Comparison of ENCODE assay signal across 17 cellular contexts in genomic region chr6:152598858-152599537, GRCh38. TPM values are rescaled to one million over a fixed set of nuclear protein-coding genes. Genes with fewer than 3 reads are reported as not detected.
DNase-seq lines count a peak whose midpoint lies in the region; ATAC-seq and TF ChIP-seq lines count a peak whose summit lies in the region.
"Had no signal": no experiment of that assay in that cellular context is flagged by ENCODE, and none has a peak within 500 bp of the region (broad histone marks: within the 10 kb centered on the region; RNA-seq: fewer than 3 reads in every experiment).

No MANE protein-coding gene starts in this region.

- no peak overlapping the region for H3K4ac ChIP-seq in trophoblast cell (ENCODE audit: low read depth, low read length)

- H3K14ac ChIP-seq in trophoblast cell (ENCODE audit: low read length) = no peak overlapping the region

- TF ChIP-seq CTCF in choroid plexus epithelial cell (conservative IDR thresholded peaks at IDR 0.05; ENCODE audit: low read depth, low read length) = no peak
- TF ChIP-seq CTCF in heart right ventricle (IDR thresholded peaks at IDR 0.05) = no peak
- TF ChIP-seq CTCF in lower leg skin (IDR thresholded peaks at IDR 0.05) = no peak

- no peak overlapping the region for H2BK5ac ChIP-seq in trophoblast cell (ENCODE audit: low read depth, low read length, poor library complexity)

- peak overlapping the region in 6 of 10 donors; percentile 0 to 58 (median 55) for H3K27ac ChIP-seq in heart right ventricle
- H3K27ac ChIP-seq in trophoblast cell (ENCODE audit: low read depth, low read length) = no peak overlapping the region
- H3K27ac ChIP-seq: epithelial cell of prostate, prostate gland had no signal

- no peaks in the 10 kb centered on the region for H3K36me3 ChIP-seq in heart right ventricle
- H3K36me3 ChIP-seq in trophoblast cell (ENCODE audit: control insufficient read depth in 1 of 2, insufficient read depth in 2 of 2, low read length in 2 of 2) = no peaks in the 10 kb centered on the region
- H3K36me3 ChIP-seq: prostate gland had no signal

- no peak overlapping the region for H3K18ac ChIP-seq in trophoblast cell (ENCODE audit: low read length)

- H3K79me1 ChIP-seq in trophoblast cell (ENCODE audit: low read length) = no peaks in the 10 kb centered on the region

- H3K9me3 ChIP-seq in heart right ventricle (no peaks in the 10 kb centered on the region), trophoblast cell (ENCODE audit: insufficient read depth, low read depth, low read length) (no peaks in the 10 kb centered on the region)
- H3K9me3 ChIP-seq: prostate gland had no signal

- H2AK5ac ChIP-seq in trophoblast cell (ENCODE audit: low read length) = no peak overlapping the region

- 26% methylated on average over 4 of the region's 4 CpGs for WGBS in heart right ventricle, 2 donors
- WGBS in trophoblast cell (ENCODE audit: extremely low coverage, insufficient coverage, insufficient read length) = no CpG with 5 or more reads among the region's 4 CpGs
- 38 to 45% methylated on average over 4 of the region's 4 CpGs for WGBS in lower leg skin, 2 donors

- H4K8ac ChIP-seq in trophoblast cell (ENCODE audit: low read depth, low read length) = no peak overlapping the region

- H3K79me2 ChIP-seq in trophoblast cell (ENCODE audit: control insufficient read depth, insufficient read depth, low read length, poor library complexity) = no peaks in the 10 kb centered on the region

- H4K91ac ChIP-seq in trophoblast cell (ENCODE audit: low read depth, low read length) = no peak overlapping the region

- no peak overlapping the region for H2BK12ac ChIP-seq in trophoblast cell (ENCODE audit: low read length)

- no peak overlapping the region for H2AFZ ChIP-seq in trophoblast cell (ENCODE audit: insufficient read depth, low read length, poor library complexity)

- TF ChIP-seq POLR2A in lower leg skin (IDR thresholded peaks at IDR 0.05) = no peak

- H3K4me3 ChIP-seq in choroid plexus epithelial cell (ENCODE audit: low read depth, low read length) (no peak overlapping the region), heart right ventricle (no peak overlapping the region), trophoblast cell (ENCODE audit: low read depth, low read length) (no peak overlapping the region), lower leg skin (ENCODE audit: low read depth, poor library complexity, severe bottlenecking) (no peak overlapping the region)
- H3K4me3 ChIP-seq: prostate gland had no signal

- H3K23ac ChIP-seq in trophoblast cell (ENCODE audit: low read length) = no peak overlapping the region

- no peaks in the 10 kb centered on the region for H3K27me3 ChIP-seq in heart right ventricle
- H3K27me3 ChIP-seq in trophoblast cell (ENCODE audit: insufficient read depth, low read length) = no peaks in the 10 kb centered on the region

- DNase-seq in EH (ENCODE audit: low read depth) = peak; percentile 53
- peak; percentile 5 for DNase-seq in choroid plexus epithelial cell (ENCODE audit: low read depth)
- DNase-seq in heart right ventricle = peak in 1 of 2 donors; percentile 62
- DNase-seq in trophoblast cell = peak; percentile 58 to 87
- no peak for DNase-seq in lower leg skin (ENCODE audit: low spot score in 2 of 2)
- DNase-seq: activated CD8-positive, alpha-beta memory T cell treated with anti-CD3 and anti-CD28 coated beads, Interleukin-2, amount 50 U/mL, for 48 hours; central memory CD4-positive, alpha-beta T cell; NCI-H187 treated with DMSO at 0.1 percent for 48 hours; NCI-H510A treated with DMSO at 0.1 percent for 48 hours; PC-3; stimulated activated CD4-positive, alpha-beta T cell treated with anti-CD3 and anti-CD28 coated beads, Interleukin-2, amount 100 ng/mL, for 48 hours had no signal

- intact Hi-C loops in heart right ventricle (cut with DNase I) = loop anchor here in 3 of 10 donors (5.0 kb wide), 1 partner anchor 38 kb away; the partner anchor contains the start of gene SYNE1 (in 3 of the 3)
- intact Hi-C loops in lower leg skin (cut with DNase I; ENCODE audit: low total_unique reads) = no loop called here

- H3K4me2 ChIP-seq in trophoblast cell (ENCODE audit: low read length) = no peak overlapping the region

- no peak overlapping the region for H2BK120ac ChIP-seq in trophoblast cell (ENCODE audit: insufficient read depth, low read length, poor library complexity)

- ATAC-seq in heart right ventricle (peak; percentile 89 to 98 (median 94)), GM21528 (IDR thresholded peaks at IDR 0.05; ENCODE audit: low FRiP score, unreplicated experiment) (no peak), HG03159 (IDR thresholded peaks at IDR 0.05; ENCODE audit: unreplicated experiment) (no peak), GM18873 (IDR thresholded peaks at IDR 0.05; ENCODE audit: low FRiP score, unreplicated experiment) (no peak)
- ATAC-seq: PC-3, WTC11 had no signal

- H3K4me1 ChIP-seq in heart right ventricle (peaks cover 0 to 56% (median 19%) of the 10 kb centered on the region in 9 donors), trophoblast cell (ENCODE audit: control insufficient read depth in 1 of 2, insufficient read depth in 2 of 2, low read length in 2 of 2) (no peaks in the 10 kb centered on the region)
- H3K4me1 ChIP-seq: prostate gland had no signal

- H4K12ac ChIP-seq in trophoblast cell (ENCODE audit: low read depth, low read length) = no peak overlapping the region

- H3K9ac ChIP-seq in trophoblast cell (ENCODE audit: low read length) = no peak overlapping the region

RNA-seq across cellular contexts. Expression of gene SYNE1, which starts 38.2 kb away (rescaled TPM):
- total RNA-seq in heart right ventricle (100 to 1,000 TPM in 9 of 10 donors, 10 to 100 TPM in 1; 85.8 to 176 (median 138) TPM), lower leg skin (100 to 1,000 TPM; 111 to 156 (median 124) TPM)
- polyA plus RNA-seq in heart right ventricle = 100 to 1,000 TPM in 1 of 2 donors, 10 to 100 TPM in 1; 18.9 to 113 TPM
- 5.5 and 5.6 TPM in 2 replicates for polyA plus RNA-seq in trophoblast cell (2013)

Comparison
In these comparisons a context has a peak if more than half of its experiments do, and no peak if none do; other contexts are left out.
1. DNase-seq: peak in EH (single experiment), choroid plexus epithelial cell (single experiment) and trophoblast cell (2 of 2); none in lower leg skin (0 of 2).
2. ATAC-seq: peak in heart right ventricle (8 of 8); none in GM21528 (single experiment), HG03159 (single experiment) and GM18873 (single experiment).